Comparison of ENCODE assay signal across 1 cellular context in genomic region chr1:19990703-19991102, GRCh38.
TF ChIP-seq lines count a peak whose summit lies in the region.

No MANE protein-coding gene starts in this region.

TF ChIP-seq in WTC11, 78 proteins besides CTCF, POLR2A, EP300 and RAD21 (continued from another document):
- TF ChIP-seq ZNF532 (CRISPR knock-in tag; IDR thresholded peaks at IDR 0.05; ENCODE audit: borderline replicate concordance): no peak
- TF ChIP-seq CBFB (CRISPR knock-in tag; IDR thresholded peaks at IDR 0.05; ENCODE audit: low read depth): no peak
- TF ChIP-seq, protein P1, sequence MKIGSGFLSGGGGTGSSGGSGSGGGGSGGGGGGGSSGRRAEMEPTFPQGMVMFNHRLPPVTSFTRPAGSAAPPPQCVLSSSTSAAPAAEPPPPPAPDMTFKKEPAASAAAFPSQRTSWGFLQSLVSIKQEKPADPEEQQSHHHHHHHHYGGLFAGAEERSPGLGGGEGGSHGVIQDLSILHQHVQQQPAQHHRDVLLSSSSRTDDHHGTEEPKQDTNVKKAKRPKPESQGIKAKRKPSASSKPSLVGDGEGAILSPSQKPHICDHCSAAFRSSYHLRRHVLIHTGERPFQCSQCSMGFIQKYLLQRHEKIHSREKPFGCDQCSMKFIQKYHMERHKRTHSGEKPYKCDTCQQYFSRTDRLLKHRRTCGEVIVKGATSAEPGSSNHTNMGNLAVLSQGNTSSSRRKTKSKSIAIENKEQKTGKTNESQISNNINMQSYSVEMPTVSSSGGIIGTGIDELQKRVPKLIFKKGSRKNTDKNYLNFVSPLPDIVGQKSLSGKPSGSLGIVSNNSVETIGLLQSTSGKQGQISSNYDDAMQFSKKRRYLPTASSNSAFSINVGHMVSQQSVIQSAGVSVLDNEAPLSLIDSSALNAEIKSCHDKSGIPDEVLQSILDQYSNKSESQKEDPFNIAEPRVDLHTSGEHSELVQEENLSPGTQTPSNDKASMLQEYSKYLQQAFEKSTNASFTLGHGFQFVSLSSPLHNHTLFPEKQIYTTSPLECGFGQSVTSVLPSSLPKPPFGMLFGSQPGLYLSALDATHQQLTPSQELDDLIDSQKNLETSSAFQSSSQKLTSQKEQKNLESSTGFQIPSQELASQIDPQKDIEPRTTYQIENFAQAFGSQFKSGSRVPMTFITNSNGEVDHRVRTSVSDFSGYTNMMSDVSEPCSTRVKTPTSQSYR (CRISPR knock-in tag; IDR thresholded peaks at IDR 0.05): no peak
- no peak for TF ChIP-seq ELF4 (CRISPR knock-in tag; IDR thresholded peaks at IDR 0.05; ENCODE audit: low read depth)
- no peak for TF ChIP-seq FOXJ3 (CRISPR knock-in tag; IDR thresholded peaks at IDR 0.05; ENCODE audit: borderline replicate concordance)
- TF ChIP-seq, protein P2, sequence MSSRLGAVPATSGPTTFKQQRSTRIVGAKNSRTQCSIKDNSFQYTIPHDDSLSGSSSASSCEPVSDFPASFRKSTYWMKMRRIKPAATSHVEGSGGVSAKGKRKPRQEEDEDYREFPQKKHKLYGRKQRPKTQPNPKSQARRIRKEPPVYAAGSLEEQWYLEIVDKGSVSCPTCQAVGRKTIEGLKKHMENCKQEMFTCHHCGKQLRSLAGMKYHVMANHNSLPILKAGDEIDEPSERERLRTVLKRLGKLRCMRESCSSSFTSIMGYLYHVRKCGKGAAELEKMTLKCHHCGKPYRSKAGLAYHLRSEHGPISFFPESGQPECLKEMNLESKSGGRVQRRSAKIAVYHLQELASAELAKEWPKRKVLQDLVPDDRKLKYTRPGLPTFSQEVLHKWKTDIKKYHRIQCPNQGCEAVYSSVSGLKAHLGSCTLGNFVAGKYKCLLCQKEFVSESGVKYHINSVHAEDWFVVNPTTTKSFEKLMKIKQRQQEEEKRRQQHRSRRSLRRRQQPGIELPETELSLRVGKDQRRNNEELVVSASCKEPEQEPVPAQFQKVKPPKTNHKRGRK (CRISPR knock-in tag; IDR thresholded peaks at IDR 0.05; ENCODE audit: borderline replicate concordance): no peak
- no peak for TF ChIP-seq NFATC4 (CRISPR knock-in tag; IDR thresholded peaks at IDR 0.05)
- TF ChIP-seq, protein P3, sequence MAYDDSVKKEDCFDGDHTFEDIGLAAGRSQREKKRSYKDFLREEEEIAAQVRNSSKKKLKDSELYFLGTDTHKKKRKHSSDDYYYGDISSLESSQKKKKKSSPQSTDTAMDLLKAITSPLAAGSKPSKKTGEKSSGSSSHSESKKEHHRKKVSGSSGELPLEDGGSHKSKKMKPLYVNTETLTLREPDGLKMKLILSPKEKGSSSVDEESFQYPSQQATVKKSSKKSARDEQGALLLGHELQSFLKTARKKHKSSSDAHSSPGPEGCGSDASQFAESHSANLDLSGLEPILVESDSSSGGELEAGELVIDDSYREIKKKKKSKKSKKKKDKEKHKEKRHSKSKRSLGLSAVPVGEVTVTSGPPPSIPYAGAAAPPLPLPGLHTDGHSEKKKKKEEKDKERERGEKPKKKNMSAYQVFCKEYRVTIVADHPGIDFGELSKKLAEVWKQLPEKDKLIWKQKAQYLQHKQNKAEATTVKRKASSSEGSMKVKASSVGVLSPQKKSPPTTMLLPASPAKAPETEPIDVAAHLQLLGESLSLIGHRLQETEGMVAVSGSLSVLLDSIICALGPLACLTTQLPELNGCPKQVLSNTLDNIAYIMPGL (CRISPR knock-in tag; IDR thresholded peaks at IDR 0.05): no peak
- TF ChIP-seq NFE2L1 (CRISPR knock-in tag; IDR thresholded peaks at IDR 0.05): no peak
- no peak for TF ChIP-seq ZNF121 (CRISPR knock-in tag; IDR thresholded peaks at IDR 0.05)
TF ChIP-seq in WTC11: peak in this region for 0.
